ENCODE assay signal across 1 cellular context in genomic region chr9:136980669-136981478, GRCh38.
TF ChIP-seq lines count a peak whose summit lies in the region.

No MANE protein-coding gene starts in this region.

TF ChIP-seq in HepG2, 621 proteins besides CTCF, POLR2A, EP300 and RAD21:
- TF ChIP-seq CBX5 (CRISPR knock-in tag; IDR thresholded peaks at IDR 0.05; ENCODE audit: borderline replicate concordance) (no peak), ZNF24 (IDR thresholded peaks at IDR 0.05) (peak; percentile 59; the same call in 1 of the 2 replicates)
